Comparison of ENCODE assay signal across 1 cellular context in genomic region chr7:106543221-106543757, GRCh38.
TF ChIP-seq lines count a peak whose summit lies in the region.

No MANE protein-coding gene starts in this region.

TF ChIP-seq in SK-N-SH, 30 proteins besides CTCF, POLR2A, EP300 and RAD21 (continued from another document):
- TF ChIP-seq PBX3 (IDR thresholded peaks at IDR 0.05): no peak
- no peak for TF ChIP-seq MEF2A (IDR thresholded peaks at IDR 0.05; ENCODE audit: borderline replicate concordance, low read depth)
- no peak for TF ChIP-seq GABPA (IDR thresholded peaks at IDR 0.05; ENCODE audit: low read depth)
TF ChIP-seq in SK-N-SH: peak in this region for 0.
